Comparison of ENCODE assay signal across 1 cellular context in genomic region chr2:96260404-96261260, GRCh38.
TF ChIP-seq lines count a peak whose summit lies in the region.

No MANE protein-coding gene starts in this region.

TF ChIP-seq in GM23338, 12 proteins besides CTCF, POLR2A, EP300 and RAD21 (continued from another document):
- TF ChIP-seq, protein P1, sequence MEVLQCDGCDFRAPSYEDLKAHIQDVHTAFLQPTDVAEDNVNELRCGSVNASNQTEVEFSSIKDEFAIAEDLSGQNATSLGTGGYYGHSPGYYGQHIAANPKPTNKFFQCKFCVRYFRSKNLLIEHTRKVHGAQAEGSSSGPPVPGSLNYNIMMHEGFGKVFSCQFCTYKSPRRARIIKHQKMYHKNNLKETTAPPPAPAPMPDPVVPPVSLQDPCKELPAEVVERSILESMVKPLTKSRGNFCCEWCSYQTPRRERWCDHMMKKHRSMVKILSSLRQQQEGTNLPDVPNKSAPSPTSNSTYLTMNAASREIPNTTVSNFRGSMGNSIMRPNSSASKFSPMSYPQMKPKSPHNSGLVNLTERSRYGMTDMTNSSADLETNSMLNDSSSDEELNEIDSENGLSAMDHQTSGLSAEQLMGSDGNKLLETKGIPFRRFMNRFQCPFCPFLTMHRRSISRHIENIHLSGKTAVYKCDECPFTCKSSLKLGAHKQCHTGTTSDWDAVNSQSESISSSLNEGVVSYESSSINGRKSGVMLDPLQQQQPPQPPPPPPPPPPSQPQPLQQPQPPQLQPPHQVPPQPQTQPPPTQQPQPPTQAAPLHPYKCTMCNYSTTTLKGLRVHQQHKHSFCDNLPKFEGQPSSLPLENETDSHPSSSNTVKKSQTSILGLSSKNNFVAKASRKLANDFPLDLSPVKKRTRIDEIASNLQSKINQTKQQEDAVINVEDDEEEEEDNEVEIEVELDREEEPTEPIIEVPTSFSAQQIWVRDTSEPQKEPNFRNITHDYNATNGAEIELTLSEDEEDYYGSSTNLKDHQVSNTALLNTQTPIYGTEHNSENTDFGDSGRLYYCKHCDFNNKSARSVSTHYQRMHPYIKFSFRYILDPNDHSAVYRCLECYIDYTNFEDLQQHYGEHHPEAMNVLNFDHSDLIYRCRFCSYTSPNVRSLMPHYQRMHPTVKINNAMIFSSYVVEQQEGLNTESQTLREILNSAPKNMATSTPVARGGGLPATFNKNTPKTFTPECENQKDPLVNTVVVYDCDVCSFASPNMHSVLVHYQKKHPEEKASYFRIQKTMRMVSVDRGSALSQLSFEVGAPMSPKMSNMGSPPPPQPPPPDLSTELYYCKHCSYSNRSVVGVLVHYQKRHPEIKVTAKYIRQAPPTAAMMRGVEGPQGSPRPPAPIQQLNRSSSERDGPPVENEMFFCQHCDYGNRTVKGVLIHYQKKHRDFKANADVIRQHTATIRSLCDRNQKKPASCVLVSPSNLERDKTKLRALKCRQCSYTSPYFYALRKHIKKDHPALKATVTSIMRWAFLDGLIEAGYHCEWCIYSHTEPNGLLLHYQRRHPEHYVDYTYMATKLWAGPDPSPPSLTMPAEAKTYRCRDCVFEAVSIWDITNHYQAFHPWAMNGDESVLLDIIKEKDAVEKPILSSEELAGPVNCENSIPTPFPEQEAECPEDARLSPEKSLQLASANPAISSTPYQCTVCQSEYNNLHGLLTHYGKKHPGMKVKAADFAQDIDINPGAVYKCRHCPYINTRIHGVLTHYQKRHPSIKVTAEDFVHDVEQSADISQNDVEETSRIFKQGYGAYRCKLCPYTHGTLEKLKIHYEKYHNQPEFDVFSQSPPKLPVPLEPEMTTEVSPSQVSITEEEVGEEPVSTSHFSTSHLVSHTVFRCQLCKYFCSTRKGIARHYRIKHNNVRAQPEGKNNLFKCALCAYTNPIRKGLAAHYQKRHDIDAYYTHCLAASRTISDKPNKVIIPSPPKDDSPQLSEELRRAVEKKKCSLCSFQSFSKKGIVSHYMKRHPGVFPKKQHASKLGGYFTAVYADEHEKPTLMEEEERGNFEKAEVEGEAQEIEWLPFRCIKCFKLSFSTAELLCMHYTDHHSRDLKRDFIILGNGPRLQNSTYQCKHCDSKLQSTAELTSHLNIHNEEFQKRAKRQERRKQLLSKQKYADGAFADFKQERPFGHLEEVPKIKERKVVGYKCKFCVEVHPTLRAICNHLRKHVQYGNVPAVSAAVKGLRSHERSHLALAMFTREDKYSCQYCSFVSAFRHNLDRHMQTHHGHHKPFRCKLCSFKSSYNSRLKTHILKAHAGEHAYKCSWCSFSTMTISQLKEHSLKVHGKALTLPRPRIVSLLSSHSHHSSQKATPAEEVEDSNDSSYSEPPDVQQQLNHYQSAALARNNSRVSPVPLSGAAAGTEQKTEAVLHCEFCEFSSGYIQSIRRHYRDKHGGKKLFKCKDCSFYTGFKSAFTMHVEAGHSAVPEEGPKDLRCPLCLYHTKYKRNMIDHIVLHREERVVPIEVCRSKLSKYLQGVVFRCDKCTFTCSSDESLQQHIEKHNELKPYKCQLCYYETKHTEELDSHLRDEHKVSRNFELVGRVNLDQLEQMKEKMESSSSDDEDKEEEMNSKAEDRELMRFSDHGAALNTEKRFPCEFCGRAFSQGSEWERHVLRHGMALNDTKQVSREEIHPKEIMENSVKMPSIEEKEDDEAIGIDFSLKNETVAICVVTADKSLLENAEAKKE (CRISPR knock-in tag; IDR thresholded peaks at IDR 0.05), result no peak
- TF ChIP-seq STAT1 (IDR thresholded peaks at IDR 0.05; ENCODE audit: unreplicated experiment) (no peak), REST (IDR thresholded peaks at IDR 0.05; ENCODE audit: unreplicated experiment) (no peak), ZNF114 (CRISPR knock-in tag; IDR thresholded peaks at IDR 0.05) (no peak), EZH2phosphoT487 (IDR thresholded peaks at IDR 0.05; ENCODE audit: unreplicated experiment) (no peak)
TF ChIP-seq in GM23338: peak in this region for 0.
